In the genomic region with DNA sequence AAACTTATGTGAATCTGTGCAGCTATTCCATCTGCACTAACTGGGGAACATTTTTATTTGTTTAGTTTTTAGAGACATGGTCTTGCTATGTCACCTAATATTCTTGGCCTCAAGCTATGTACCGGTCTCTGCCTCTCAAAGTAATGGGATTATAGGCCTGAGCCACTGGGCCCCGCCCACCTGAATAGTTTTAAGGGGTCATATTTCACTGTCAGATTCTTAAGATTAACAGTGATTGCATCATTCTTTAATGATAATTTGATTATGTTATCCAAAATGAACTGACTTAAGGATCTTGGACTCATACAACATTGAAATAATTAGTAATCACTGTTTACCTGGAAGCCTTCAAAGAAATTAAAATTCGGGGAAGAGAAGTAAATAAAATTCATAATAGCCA, we compare ENCODE assay signal across 1 cellular context.
TF ChIP-seq lines count a peak whose summit lies in the region.

No MANE protein-coding gene starts in this region.

TF ChIP-seq in K562, 482 proteins besides CTCF, POLR2A, EP300 and RAD21:
- TF ChIP-seq FOXA1 (IDR thresholded peaks at IDR 0.05; ENCODE audit: borderline replicate concordance) (no peak), RUNX1 (IDR thresholded peaks at IDR 0.05; ENCODE audit: low read depth) (no peak), ZNF354B (CRISPR knock-in tag; IDR thresholded peaks at IDR 0.05) (no peak), POLR3A (IDR thresholded peaks at IDR 0.05; ENCODE audit: borderline replicate concordance, extremely low read depth, insufficient read depth, insufficient read length) (no peak), NCOA1 (IDR thresholded peaks at IDR 0.05; ENCODE audit: low read depth) (no peak), RBM34 (IDR thresholded peaks at IDR 0.05; ENCODE audit: borderline replicate concordance, insufficient read depth, low read length) (no peak), MECOM (CRISPR knock-in tag; IDR thresholded peaks at IDR 0.05) (no peak), NFATC3 (IDR thresholded peaks at IDR 0.05) (no peak), ZNF584 (CRISPR knock-in tag; IDR thresholded peaks at IDR 0.05; ENCODE audit: low read depth) (no peak), CEBPB (tag; IDR thresholded peaks at IDR 0.05) (peak; percentile 76), MEIS2 (IDR thresholded peaks at IDR 0.05; ENCODE audit: partially characterized antibody) (peak; percentile 81), GABPB2 (CRISPR knock-in tag; conservative IDR thresholded peaks at IDR 0.05) (no peak), ZBTB17 (CRISPR knock-in tag; IDR thresholded peaks at IDR 0.05) (no peak), GABPB1 (CRISPR knock-in tag; IDR thresholded peaks at IDR 0.05) (no peak), ETV6 (IDR thresholded peaks at IDR 0.05; ENCODE audit: borderline replicate concordance in 1 of 2, low read depth in 2 of 2, low read length in 1 of 2) (no peak), ETV6 (CRISPR knock-in tag; IDR thresholded peaks at IDR 0.05; ENCODE audit: borderline replicate concordance) (no peak), ZNF76 (CRISPR knock-in tag; IDR thresholded peaks at IDR 0.05; ENCODE audit: borderline replicate concordance) (no peak), ZNF224 (CRISPR knock-in tag; IDR thresholded peaks at IDR 0.05) (no peak), NUFIP1 (IDR thresholded peaks at IDR 0.05; ENCODE audit: partially characterized antibody) (no peak), CEBPG (CRISPR knock-in tag; IDR thresholded peaks at IDR 0.05) (no peak), CEBPG (tag; conservative IDR thresholded peaks at IDR 0.05 in 1 of 2, IDR thresholded peaks at IDR 0.05 in 1 of 2) (peak; percentile 77 to 89; a peak in 3 of 4 replicates), CCNT2 (IDR thresholded peaks at IDR 0.05; ENCODE audit: borderline replicate concordance, extremely low read depth, insufficient read length, low read depth, low read length) (no peak), POLR2H (tag; IDR thresholded peaks at IDR 0.05; ENCODE audit: low read depth) (no peak), ESRRB (CRISPR knock-in tag; IDR thresholded peaks at IDR 0.05; ENCODE audit: borderline replicate concordance) (no peak), ZNF274 (IDR thresholded peaks at IDR 0.05; ENCODE audit: borderline replicate concordance, low read depth, low read length) (no peak), ADNP (tag; IDR thresholded peaks at IDR 0.05) (no peak), SP2 (IDR thresholded peaks at IDR 0.05; ENCODE audit: extremely low read depth, low read depth, low read length, poor library complexity, severe bottlenecking) (no peak), ZBTB1 (CRISPR knock-in tag; IDR thresholded peaks at IDR 0.05; ENCODE audit: borderline replicate concordance, low read depth) (no peak), CHD2 (IDR thresholded peaks at IDR 0.05; ENCODE audit: low read depth, low read length) (no peak), SRF (CRISPR knock-in tag; IDR thresholded peaks at IDR 0.05) (no peak), ZSCAN32 (CRISPR knock-in tag; IDR thresholded peaks at IDR 0.05) (0 out of 2 replicates have a peak, but pooled peaks have one; percentile 7), ZNF444 (CRISPR knock-in tag; IDR thresholded peaks at IDR 0.05) (no peak)
- TF ChIP-seq, protein P1, sequence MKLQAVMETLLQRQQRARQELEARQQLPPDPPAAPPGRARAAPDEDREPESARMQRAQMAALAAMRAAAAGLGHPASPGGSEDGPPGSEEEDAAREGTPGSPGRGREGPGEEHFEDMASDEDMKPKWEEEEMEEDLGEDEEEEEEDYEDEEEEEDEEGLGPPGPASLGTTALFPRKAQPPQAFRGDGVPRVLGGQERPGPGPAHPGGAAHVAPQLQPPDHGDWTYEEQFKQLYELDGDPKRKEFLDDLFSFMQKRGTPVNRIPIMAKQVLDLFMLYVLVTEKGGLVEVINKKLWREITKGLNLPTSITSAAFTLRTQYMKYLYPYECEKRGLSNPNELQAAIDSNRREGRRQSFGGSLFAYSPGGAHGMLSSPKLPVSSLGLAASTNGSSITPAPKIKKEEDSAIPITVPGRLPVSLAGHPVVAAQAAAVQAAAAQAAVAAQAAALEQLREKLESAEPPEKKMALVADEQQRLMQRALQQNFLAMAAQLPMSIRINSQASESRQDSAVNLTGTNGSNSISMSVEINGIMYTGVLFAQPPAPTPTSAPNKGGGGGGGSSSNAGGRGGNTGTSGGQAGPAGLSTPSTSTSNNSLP (IDR thresholded peaks at IDR 0.05; ENCODE audit: borderline replicate concordance, low read depth, low read length) = no peak
- TF ChIP-seq, protein P2, sequence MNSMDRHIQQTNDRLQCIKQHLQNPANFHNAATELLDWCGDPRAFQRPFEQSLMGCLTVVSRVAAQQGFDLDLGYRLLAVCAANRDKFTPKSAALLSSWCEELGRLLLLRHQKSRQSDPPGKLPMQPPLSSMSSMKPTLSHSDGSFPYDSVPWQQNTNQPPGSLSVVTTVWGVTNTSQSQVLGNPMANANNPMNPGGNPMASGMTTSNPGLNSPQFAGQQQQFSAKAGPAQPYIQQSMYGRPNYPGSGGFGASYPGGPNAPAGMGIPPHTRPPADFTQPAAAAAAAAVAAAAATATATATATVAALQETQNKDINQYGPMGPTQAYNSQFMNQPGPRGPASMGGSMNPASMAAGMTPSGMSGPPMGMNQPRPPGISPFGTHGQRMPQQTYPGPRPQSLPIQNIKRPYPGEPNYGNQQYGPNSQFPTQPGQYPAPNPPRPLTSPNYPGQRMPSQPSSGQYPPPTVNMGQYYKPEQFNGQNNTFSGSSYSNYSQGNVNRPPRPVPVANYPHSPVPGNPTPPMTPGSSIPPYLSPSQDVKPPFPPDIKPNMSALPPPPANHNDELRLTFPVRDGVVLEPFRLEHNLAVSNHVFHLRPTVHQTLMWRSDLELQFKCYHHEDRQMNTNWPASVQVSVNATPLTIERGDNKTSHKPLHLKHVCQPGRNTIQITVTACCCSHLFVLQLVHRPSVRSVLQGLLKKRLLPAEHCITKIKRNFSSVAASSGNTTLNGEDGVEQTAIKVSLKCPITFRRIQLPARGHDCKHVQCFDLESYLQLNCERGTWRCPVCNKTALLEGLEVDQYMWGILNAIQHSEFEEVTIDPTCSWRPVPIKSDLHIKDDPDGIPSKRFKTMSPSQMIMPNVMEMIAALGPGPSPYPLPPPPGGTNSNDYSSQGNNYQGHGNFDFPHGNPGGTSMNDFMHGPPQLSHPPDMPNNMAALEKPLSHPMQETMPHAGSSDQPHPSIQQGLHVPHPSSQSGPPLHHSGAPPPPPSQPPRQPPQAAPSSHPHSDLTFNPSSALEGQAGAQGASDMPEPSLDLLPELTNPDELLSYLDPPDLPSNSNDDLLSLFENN (IDR thresholded peaks at IDR 0.05; ENCODE audit: low read depth in 2 of 2, low read length in 2 of 2) = no peak
- TF ChIP-seq, protein P3, sequence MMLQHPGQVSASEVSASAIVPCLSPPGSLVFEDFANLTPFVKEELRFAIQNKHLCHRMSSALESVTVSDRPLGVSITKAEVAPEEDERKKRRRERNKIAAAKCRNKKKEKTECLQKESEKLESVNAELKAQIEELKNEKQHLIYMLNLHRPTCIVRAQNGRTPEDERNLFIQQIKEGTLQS (IDR thresholded peaks at IDR 0.05) = peak; percentile 86
- TF ChIP-seq, protein P3 (CRISPR knock-in tag; conservative IDR thresholded peaks at IDR 0.05) = no peak
- TF ChIP-seq, protein P4, sequence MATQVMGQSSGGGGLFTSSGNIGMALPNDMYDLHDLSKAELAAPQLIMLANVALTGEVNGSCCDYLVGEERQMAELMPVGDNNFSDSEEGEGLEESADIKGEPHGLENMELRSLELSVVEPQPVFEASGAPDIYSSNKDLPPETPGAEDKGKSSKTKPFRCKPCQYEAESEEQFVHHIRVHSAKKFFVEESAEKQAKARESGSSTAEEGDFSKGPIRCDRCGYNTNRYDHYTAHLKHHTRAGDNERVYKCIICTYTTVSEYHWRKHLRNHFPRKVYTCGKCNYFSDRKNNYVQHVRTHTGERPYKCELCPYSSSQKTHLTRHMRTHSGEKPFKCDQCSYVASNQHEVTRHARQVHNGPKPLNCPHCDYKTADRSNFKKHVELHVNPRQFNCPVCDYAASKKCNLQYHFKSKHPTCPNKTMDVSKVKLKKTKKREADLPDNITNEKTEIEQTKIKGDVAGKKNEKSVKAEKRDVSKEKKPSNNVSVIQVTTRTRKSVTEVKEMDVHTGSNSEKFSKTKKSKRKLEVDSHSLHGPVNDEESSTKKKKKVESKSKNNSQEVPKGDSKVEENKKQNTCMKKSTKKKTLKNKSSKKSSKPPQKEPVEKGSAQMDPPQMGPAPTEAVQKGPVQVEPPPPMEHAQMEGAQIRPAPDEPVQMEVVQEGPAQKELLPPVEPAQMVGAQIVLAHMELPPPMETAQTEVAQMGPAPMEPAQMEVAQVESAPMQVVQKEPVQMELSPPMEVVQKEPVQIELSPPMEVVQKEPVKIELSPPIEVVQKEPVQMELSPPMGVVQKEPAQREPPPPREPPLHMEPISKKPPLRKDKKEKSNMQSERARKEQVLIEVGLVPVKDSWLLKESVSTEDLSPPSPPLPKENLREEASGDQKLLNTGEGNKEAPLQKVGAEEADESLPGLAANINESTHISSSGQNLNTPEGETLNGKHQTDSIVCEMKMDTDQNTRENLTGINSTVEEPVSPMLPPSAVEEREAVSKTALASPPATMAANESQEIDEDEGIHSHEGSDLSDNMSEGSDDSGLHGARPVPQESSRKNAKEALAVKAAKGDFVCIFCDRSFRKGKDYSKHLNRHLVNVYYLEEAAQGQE (CRISPR knock-in tag; IDR thresholded peaks at IDR 0.05; ENCODE audit: low read depth) = no peak
- TF ChIP-seq, protein P5, sequence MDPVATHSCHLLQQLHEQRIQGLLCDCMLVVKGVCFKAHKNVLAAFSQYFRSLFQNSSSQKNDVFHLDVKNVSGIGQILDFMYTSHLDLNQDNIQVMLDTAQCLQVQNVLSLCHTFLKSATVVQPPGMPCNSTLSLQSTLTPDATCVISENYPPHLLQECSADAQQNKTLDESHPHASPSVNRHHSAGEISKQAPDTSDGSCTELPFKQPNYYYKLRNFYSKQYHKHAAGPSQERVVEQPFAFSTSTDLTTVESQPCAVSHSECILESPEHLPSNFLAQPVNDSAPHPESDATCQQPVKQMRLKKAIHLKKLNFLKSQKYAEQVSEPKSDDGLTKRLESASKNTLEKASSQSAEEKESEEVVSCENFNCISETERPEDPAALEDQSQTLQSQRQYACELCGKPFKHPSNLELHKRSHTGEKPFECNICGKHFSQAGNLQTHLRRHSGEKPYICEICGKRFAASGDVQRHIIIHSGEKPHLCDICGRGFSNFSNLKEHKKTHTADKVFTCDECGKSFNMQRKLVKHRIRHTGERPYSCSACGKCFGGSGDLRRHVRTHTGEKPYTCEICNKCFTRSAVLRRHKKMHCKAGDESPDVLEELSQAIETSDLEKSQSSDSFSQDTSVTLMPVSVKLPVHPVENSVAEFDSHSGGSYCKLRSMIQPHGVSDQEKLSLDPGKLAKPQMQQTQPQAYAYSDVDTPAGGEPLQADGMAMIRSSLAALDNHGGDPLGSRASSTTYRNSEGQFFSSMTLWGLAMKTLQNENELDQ (CRISPR knock-in tag; IDR thresholded peaks at IDR 0.05; ENCODE audit: borderline replicate concordance) = no peak
- TF ChIP-seq, protein P6, sequence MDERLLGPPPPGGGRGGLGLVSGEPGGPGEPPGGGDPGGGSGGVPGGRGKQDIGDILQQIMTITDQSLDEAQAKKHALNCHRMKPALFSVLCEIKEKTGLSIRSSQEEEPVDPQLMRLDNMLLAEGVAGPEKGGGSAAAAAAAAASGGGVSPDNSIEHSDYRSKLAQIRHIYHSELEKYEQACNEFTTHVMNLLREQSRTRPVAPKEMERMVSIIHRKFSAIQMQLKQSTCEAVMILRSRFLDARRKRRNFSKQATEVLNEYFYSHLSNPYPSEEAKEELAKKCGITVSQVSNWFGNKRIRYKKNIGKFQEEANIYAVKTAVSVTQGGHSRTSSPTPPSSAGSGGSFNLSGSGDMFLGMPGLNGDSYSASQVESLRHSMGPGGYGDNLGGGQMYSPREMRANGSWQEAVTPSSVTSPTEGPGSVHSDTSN (CRISPR knock-in tag; IDR thresholded peaks at IDR 0.05; ENCODE audit: low read depth) = no peak
- TF ChIP-seq, protein P6 (tag; conservative IDR thresholded peaks at IDR 0.05; ENCODE audit: low read depth) = peak; percentile 49; the same call in 1 of the 2 replicates
- TF ChIP-seq, protein P7, sequence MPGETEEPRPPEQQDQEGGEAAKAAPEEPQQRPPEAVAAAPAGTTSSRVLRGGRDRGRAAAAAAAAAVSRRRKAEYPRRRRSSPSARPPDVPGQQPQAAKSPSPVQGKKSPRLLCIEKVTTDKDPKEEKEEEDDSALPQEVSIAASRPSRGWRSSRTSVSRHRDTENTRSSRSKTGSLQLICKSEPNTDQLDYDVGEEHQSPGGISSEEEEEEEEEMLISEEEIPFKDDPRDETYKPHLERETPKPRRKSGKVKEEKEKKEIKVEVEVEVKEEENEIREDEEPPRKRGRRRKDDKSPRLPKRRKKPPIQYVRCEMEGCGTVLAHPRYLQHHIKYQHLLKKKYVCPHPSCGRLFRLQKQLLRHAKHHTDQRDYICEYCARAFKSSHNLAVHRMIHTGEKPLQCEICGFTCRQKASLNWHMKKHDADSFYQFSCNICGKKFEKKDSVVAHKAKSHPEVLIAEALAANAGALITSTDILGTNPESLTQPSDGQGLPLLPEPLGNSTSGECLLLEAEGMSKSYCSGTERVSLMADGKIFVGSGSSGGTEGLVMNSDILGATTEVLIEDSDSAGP (CRISPR knock-in tag; IDR thresholded peaks at IDR 0.05) = no peak
- TF ChIP-seq, protein P8, sequence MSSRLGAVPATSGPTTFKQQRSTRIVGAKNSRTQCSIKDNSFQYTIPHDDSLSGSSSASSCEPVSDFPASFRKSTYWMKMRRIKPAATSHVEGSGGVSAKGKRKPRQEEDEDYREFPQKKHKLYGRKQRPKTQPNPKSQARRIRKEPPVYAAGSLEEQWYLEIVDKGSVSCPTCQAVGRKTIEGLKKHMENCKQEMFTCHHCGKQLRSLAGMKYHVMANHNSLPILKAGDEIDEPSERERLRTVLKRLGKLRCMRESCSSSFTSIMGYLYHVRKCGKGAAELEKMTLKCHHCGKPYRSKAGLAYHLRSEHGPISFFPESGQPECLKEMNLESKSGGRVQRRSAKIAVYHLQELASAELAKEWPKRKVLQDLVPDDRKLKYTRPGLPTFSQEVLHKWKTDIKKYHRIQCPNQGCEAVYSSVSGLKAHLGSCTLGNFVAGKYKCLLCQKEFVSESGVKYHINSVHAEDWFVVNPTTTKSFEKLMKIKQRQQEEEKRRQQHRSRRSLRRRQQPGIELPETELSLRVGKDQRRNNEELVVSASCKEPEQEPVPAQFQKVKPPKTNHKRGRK (tag; IDR thresholded peaks at IDR 0.05) = no peak
- TF ChIP-seq, protein P9, sequence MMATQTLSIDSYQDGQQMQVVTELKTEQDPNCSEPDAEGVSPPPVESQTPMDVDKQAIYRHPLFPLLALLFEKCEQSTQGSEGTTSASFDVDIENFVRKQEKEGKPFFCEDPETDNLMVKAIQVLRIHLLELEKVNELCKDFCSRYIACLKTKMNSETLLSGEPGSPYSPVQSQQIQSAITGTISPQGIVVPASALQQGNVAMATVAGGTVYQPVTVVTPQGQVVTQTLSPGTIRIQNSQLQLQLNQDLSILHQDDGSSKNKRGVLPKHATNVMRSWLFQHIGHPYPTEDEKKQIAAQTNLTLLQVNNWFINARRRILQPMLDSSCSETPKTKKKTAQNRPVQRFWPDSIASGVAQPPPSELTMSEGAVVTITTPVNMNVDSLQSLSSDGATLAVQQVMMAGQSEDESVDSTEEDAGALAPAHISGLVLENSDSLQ (IDR thresholded peaks at IDR 0.05) = peak; percentile 87
